ENCODE assay signal across 1 cellular context in genomic region chr5:41465493-41466171, GRCh38.
TF ChIP-seq lines count a peak whose summit lies in the region.

No MANE protein-coding gene starts in this region.

TF ChIP-seq in GM12878, 131 proteins besides CTCF, POLR2A, EP300 and RAD21 (continued from another document):
- TF ChIP-seq ETV6 (conservative IDR thresholded peaks at IDR 0.05 in 1 of 2, IDR thresholded peaks at IDR 0.05 in 1 of 2; ENCODE audit: borderline replicate concordance in 1 of 2, low read depth in 1 of 2) (no peak), ATF7 (IDR thresholded peaks at IDR 0.05; ENCODE audit: low read depth) (peak; percentile 78), USF2 (IDR thresholded peaks at IDR 0.05; ENCODE audit: borderline replicate concordance, low read depth, low read length) (no peak), ZBTB11 (CRISPR knock-in tag; IDR thresholded peaks at IDR 0.05) (no peak), E4F1 (IDR thresholded peaks at IDR 0.05; ENCODE audit: borderline replicate concordance, partially characterized antibody) (no peak)
